ENCODE assay signal across 1 cellular context in the genomic region with DNA sequence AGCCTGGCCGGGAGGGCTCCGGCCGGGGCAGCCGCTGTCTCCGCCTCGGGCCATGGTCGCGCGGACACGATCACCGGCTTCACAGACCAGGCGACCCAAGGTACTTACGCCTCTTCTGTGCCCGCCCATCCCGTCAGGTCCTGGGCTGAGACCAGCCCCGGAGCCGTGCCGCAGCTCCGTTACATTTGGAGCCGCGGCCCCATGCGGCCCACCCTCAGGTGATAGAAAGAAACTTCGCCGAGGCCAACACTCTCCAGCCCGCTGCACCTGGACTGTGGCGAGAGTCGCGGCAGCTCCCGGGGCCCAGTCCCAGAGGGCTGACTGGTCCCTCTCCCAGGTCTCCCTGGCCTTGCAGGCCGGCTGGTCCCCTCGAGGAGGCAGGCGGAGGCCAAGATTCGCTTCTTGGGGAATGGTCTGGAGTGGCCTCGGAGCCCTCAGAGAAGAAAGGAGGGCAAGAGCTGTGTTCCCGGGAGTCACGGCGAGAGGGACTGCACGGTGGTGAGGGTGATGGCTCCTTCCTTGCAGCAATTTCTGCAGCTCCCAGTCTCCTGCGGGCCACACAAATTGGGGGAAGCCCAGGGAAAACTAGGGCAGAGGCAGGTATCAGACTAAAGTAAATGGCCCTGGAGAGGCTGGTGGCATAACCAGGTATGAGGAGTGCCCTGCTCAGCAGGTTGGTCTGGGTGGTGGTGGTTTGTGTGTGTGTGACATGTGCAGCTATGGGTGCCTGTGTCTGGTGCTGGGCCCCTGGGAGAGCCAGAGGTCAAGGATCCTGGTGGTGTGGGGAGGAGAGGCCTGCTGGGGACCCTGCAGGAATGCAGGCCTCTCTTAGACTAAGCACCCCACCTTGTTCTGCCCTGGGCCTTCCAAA.
A peak's percentile ranks its signal among the peaks of the same experiment; 100 is the strongest.
TF ChIP-seq lines count a peak whose summit lies in the region.

No MANE protein-coding gene starts in this region.

TF ChIP-seq in HepG2, 621 proteins besides CTCF, POLR2A, EP300 and RAD21 (continued from another document and continues in another):
- no peak for TF ChIP-seq SIX1 (CRISPR knock-in tag; IDR thresholded peaks at IDR 0.05; ENCODE audit: borderline replicate concordance)
- TF ChIP-seq PCBP2 (optimal IDR thresholded peaks at IDR 0.05; ENCODE audit: low read depth, low read length, poor library complexity, severe bottlenecking), result no peak
- TF ChIP-seq, protein P1, sequence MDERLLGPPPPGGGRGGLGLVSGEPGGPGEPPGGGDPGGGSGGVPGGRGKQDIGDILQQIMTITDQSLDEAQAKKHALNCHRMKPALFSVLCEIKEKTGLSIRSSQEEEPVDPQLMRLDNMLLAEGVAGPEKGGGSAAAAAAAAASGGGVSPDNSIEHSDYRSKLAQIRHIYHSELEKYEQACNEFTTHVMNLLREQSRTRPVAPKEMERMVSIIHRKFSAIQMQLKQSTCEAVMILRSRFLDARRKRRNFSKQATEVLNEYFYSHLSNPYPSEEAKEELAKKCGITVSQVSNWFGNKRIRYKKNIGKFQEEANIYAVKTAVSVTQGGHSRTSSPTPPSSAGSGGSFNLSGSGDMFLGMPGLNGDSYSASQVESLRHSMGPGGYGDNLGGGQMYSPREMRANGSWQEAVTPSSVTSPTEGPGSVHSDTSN (CRISPR knock-in tag; IDR thresholded peaks at IDR 0.05), result no peak
- no peak for TF ChIP-seq NCOA5 (CRISPR knock-in tag; IDR thresholded peaks at IDR 0.05)
- TF ChIP-seq ZNF652 (CRISPR knock-in tag; IDR thresholded peaks at IDR 0.05; ENCODE audit: borderline replicate concordance, low read depth), result no peak
- TF ChIP-seq ZNF460 (CRISPR knock-in tag; IDR thresholded peaks at IDR 0.05; ENCODE audit: borderline replicate concordance), result no peak
- TF ChIP-seq, protein P2, sequence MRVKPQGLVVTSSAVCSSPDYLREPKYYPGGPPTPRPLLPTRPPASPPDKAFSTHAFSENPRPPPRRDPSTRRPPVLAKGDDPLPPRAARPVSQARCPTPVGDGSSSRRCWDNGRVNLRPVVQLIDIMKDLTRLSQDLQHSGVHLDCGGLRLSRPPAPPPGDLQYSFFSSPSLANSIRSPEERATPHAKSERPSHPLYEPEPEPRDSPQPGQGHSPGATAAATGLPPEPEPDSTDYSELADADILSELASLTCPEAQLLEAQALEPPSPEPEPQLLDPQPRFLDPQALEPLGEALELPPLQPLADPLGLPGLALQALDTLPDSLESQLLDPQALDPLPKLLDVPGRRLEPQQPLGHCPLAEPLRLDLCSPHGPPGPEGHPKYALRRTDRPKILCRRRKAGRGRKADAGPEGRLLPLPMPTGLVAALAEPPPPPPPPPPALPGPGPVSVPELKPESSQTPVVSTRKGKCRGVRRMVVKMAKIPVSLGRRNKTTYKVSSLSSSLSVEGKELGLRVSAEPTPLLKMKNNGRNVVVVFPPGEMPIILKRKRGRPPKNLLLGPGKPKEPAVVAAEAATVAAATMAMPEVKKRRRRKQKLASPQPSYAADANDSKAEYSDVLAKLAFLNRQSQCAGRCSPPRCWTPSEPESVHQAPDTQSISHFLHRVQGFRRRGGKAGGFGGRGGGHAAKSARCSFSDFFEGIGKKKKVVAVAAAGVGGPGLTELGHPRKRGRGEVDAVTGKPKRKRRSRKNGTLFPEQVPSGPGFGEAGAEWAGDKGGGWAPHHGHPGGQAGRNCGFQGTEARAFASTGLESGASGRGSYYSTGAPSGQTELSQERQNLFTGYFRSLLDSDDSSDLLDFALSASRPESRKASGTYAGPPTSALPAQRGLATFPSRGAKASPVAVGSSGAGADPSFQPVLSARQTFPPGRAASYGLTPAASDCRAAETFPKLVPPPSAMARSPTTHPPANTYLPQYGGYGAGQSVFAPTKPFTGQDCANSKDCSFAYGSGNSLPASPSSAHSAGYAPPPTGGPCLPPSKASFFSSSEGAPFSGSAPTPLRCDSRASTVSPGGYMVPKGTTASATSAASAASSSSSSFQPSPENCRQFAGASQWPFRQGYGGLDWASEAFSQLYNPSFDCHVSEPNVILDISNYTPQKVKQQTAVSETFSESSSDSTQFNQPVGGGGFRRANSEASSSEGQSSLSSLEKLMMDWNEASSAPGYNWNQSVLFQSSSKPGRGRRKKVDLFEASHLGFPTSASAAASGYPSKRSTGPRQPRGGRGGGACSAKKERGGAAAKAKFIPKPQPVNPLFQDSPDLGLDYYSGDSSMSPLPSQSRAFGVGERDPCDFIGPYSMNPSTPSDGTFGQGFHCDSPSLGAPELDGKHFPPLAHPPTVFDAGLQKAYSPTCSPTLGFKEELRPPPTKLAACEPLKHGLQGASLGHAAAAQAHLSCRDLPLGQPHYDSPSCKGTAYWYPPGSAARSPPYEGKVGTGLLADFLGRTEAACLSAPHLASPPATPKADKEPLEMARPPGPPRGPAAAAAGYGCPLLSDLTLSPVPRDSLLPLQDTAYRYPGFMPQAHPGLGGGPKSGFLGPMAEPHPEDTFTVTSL (CRISPR knock-in tag; IDR thresholded peaks at IDR 0.05; ENCODE audit: borderline replicate concordance), result no peak; the same call in 1 of the 2 replicates
- no peak for TF ChIP-seq EZH2 (conservative IDR thresholded peaks at IDR 0.05; ENCODE audit: low read depth, low read length)
- TF ChIP-seq, protein P3, sequence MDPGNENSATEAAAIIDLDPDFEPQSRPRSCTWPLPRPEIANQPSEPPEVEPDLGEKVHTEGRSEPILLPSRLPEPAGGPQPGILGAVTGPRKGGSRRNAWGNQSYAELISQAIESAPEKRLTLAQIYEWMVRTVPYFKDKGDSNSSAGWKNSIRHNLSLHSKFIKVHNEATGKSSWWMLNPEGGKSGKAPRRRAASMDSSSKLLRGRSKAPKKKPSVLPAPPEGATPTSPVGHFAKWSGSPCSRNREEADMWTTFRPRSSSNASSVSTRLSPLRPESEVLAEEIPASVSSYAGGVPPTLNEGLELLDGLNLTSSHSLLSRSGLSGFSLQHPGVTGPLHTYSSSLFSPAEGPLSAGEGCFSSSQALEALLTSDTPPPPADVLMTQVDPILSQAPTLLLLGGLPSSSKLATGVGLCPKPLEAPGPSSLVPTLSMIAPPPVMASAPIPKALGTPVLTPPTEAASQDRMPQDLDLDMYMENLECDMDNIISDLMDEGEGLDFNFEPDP (CRISPR knock-in tag; conservative IDR thresholded peaks at IDR 0.05), result no peak
- TF ChIP-seq, protein P4, sequence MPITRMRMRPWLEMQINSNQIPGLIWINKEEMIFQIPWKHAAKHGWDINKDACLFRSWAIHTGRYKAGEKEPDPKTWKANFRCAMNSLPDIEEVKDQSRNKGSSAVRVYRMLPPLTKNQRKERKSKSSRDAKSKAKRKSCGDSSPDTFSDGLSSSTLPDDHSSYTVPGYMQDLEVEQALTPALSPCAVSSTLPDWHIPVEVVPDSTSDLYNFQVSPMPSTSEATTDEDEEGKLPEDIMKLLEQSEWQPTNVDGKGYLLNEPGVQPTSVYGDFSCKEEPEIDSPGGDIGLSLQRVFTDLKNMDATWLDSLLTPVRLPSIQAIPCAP (CRISPR knock-in tag; IDR thresholded peaks at IDR 0.05; ENCODE audit: low read depth), result no peak
- TF ChIP-seq AHR (CRISPR knock-in tag; IDR thresholded peaks at IDR 0.05), result no peak
- no peak for TF ChIP-seq PPARG (CRISPR knock-in tag; conservative IDR thresholded peaks at IDR 0.05)
- TF ChIP-seq POLR2G (IDR thresholded peaks at IDR 0.05; ENCODE audit: low read depth, low read length), result no peak
- no peak for TF ChIP-seq ZNF20 (CRISPR knock-in tag; IDR thresholded peaks at IDR 0.05)
- TF ChIP-seq HHEX (CRISPR knock-in tag; IDR thresholded peaks at IDR 0.05), result no peak
- TF ChIP-seq CREB1 (IDR thresholded peaks at IDR 0.05), result no peak
- TF ChIP-seq CREB1 (CRISPR knock-in tag; IDR thresholded peaks at IDR 0.05), result no peak
- TF ChIP-seq, protein P5, sequence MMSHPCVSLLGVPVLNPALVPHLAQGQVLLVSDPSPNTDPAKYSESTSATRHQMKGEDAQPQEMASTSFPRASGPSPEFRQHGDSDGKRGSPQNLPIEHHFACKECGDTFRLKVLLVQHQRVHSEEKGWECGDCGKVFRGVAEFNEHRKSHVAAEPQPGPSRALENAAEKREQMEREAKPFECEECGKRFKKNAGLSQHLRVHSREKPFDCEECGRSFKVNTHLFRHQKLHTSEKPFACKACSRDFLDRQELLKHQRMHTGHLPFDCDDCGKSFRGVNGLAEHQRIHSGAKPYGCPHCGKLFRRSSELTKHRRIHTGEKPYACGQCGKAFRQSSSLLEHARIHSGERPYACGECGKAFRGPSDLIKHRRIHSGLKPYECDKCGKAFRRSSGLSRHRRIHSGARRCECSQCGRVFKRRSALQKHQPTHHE (CRISPR knock-in tag; IDR thresholded peaks at IDR 0.05; ENCODE audit: borderline replicate concordance), result no peak
- no peak for TF ChIP-seq SMYD3 (CRISPR knock-in tag; IDR thresholded peaks at IDR 0.05)
- no peak for TF ChIP-seq RAD51 (IDR thresholded peaks at IDR 0.05; ENCODE audit: borderline replicate concordance)
- no peak for TF ChIP-seq TSC22D2 (CRISPR knock-in tag; IDR thresholded peaks at IDR 0.05; ENCODE audit: borderline replicate concordance)
- peak; percentile 79 for TF ChIP-seq AGO2 (optimal IDR thresholded peaks at IDR 0.05; ENCODE audit: low read depth, low read length)
- no peak for TF ChIP-seq YY1 (IDR thresholded peaks at IDR 0.05; ENCODE audit: insufficient read depth, insufficient replicate concordance, low read depth, low read length)
- TF ChIP-seq, protein P6, sequence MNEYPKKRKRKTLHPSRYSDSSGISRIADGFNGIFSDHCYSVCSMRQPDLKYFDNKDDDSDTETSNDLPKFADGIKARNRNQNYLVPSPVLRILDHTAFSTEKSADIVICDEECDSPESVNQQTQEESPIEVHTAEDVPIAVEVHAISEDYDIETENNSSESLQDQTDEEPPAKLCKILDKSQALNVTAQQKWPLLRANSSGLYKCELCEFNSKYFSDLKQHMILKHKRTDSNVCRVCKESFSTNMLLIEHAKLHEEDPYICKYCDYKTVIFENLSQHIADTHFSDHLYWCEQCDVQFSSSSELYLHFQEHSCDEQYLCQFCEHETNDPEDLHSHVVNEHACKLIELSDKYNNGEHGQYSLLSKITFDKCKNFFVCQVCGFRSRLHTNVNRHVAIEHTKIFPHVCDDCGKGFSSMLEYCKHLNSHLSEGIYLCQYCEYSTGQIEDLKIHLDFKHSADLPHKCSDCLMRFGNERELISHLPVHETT (CRISPR knock-in tag; conservative IDR thresholded peaks at IDR 0.05), result 0 out of 2 replicates have a peak, but pooled peaks have one; percentile 29
- no peak for TF ChIP-seq RNF2 (conservative IDR thresholded peaks at IDR 0.05; ENCODE audit: low read depth)
- no peak for TF ChIP-seq ZNF672 (CRISPR knock-in tag; IDR thresholded peaks at IDR 0.05)
- TF ChIP-seq MED1 (CRISPR knock-in tag; IDR thresholded peaks at IDR 0.05), result no peak
- no peak for TF ChIP-seq ZNF251 (CRISPR knock-in tag; IDR thresholded peaks at IDR 0.05)
- TF ChIP-seq, protein P7, sequence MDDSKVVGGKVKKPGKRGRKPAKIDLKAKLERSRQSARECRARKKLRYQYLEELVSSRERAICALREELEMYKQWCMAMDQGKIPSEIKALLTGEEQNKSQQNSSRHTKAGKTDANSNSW (CRISPR knock-in tag; IDR thresholded peaks at IDR 0.05; ENCODE audit: borderline replicate concordance), result no peak; the same call in 1 of the 2 replicates
- no peak for TF ChIP-seq SMARCC2 (IDR thresholded peaks at IDR 0.05)
- TF ChIP-seq, protein P8, sequence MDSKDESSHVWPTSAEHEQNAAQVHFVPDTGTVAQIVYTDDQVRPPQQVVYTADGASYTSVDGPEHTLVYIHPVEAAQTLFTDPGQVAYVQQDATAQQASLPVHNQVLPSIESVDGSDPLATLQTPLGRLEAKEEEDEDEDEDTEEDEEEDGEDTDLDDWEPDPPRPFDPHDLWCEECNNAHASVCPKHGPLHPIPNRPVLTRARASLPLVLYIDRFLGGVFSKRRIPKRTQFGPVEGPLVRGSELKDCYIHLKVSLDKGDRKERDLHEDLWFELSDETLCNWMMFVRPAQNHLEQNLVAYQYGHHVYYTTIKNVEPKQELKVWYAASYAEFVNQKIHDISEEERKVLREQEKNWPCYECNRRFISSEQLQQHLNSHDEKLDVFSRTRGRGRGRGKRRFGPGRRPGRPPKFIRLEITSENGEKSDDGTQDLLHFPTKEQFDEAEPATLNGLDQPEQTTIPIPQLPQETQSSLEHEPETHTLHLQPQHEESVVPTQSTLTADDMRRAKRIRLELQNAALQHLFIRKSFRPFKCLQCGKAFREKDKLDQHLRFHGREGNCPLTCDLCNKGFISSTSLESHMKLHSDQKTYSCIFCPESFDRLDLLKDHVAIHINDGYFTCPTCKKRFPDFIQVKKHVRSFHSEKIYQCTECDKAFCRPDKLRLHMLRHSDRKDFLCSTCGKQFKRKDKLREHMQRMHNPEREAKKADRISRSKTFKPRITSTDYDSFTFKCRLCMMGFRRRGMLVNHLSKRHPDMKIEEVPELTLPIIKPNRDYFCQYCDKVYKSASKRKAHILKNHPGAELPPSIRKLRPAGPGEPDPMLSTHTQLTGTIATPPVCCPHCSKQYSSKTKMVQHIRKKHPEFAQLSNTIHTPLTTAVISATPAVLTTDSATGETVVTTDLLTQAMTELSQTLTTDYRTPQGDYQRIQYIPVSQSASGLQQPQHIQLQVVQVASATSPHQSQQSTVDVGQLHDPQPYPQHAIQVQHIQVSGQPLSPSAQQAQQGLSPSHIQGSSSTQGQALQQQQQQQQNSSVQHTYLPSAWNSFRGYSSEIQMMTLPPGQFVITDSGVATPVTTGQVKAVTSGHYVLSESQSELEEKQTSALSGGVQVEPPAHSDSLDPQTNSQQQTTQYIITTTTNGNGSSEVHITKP (CRISPR knock-in tag; IDR thresholded peaks at IDR 0.05; ENCODE audit: low read depth), result no peak
- TF ChIP-seq ZMYM4 (CRISPR knock-in tag; IDR thresholded peaks at IDR 0.05), result peak; percentile 66
- no peak for TF ChIP-seq RFXANK (CRISPR knock-in tag; IDR thresholded peaks at IDR 0.05)
- TF ChIP-seq ZC3H13 (CRISPR knock-in tag; IDR thresholded peaks at IDR 0.05), result no peak
- TF ChIP-seq, protein P9, sequence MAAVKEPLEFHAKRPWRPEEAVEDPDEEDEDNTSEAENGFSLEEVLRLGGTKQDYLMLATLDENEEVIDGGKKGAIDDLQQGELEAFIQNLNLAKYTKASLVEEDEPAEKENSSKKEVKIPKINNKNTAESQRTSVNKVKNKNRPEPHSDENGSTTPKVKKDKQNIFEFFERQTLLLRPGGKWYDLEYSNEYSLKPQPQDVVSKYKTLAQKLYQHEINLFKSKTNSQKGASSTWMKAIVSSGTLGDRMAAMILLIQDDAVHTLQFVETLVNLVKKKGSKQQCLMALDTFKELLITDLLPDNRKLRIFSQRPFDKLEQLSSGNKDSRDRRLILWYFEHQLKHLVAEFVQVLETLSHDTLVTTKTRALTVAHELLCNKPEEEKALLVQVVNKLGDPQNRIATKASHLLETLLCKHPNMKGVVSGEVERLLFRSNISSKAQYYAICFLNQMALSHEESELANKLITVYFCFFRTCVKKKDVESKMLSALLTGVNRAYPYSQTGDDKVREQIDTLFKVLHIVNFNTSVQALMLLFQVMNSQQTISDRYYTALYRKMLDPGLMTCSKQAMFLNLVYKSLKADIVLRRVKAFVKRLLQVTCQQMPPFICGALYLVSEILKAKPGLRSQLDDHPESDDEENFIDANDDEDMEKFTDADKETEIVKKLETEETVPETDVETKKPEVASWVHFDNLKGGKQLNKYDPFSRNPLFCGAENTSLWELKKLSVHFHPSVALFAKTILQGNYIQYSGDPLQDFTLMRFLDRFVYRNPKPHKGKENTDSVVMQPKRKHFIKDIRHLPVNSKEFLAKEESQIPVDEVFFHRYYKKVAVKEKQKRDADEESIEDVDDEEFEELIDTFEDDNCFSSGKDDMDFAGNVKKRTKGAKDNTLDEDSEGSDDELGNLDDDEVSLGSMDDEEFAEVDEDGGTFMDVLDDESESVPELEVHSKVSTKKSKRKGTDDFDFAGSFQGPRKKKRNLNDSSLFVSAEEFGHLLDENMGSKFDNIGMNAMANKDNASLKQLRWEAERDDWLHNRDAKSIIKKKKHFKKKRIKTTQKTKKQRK (IDR thresholded peaks at IDR 0.05; ENCODE audit: low read length), result no peak
